In genomic region chr3:110744723-110745122, GRCh38 we compare ENCODE assay signal across 24 cellular contexts.
DNase-seq lines count a peak whose midpoint lies in the region; ATAC-seq, FAIRE-seq and TF ChIP-seq lines count a peak whose summit lies in the region.
"Had no signal": no experiment of that assay in that cellular context is flagged by ENCODE, and none has a peak within 500 bp of the region (broad histone marks: within the 10 kb centered on the region; RNA-seq: fewer than 3 reads in every experiment).

No MANE protein-coding gene starts in this region.

- H3K27ac ChIP-seq in small intestine (ENCODE audit: low read depth in 1 of 2, low read length in 1 of 2): no peak overlapping the region
- H3K27ac ChIP-seq in uterus: no peak overlapping the region
- no peak overlapping the region for H3K27ac ChIP-seq in tibial artery
- H3K27ac ChIP-seq: A549; BLaER1 treated with 17β-estradiol and CSF1 and Interleukin-3, amounts not matched to agents 10 nM and 100 nM had no signal

- H3K4me3 ChIP-seq in mucosa of descending colon (no peak overlapping the region), small intestine (ENCODE audit: low read depth in 1 of 2, low read length in 2 of 2) (no peak overlapping the region), uterus (no peak overlapping the region), tibial artery (no peak overlapping the region)
- H3K4me3 ChIP-seq: A549; BLaER1 treated with 17β-estradiol and CSF1 and Interleukin-3, amounts not matched to agents 10 nM and 100 nM; GM12878; GM23338 had no signal

- DNase-seq in NCI-H226 (peak; percentile 30), mucosa of descending colon (no peak), small intestine (peak; percentile 47), KBM-7 (no peak), uterus (no peak), tibial artery (no peak)
- DNase-seq: 8988T; ACHN; AML-193; BE2C; CD4-positive, alpha-beta T cell; CD8-positive, alpha-beta memory T cell; DMS 273 treated with DMSO at 0.1 percent for 48 hours; DMS79; EL; GDM1; H9 had no signal

- no peaks in the 10 kb centered on the region for H3K9me3 ChIP-seq in mucosa of descending colon
- no peaks in the 10 kb centered on the region for H3K9me3 ChIP-seq in small intestine (ENCODE audit: control insufficient read depth, low read depth)
- H3K9me3 ChIP-seq in uterus: no peaks in the 10 kb centered on the region
- H3K9me3 ChIP-seq in tibial artery: peaks cover 0 to 4% (median 4%) of the 10 kb centered on the region in 3 donors
- H3K9me3 ChIP-seq: A549, BE2C had no signal

- H3K4me1 ChIP-seq in mucosa of descending colon (ENCODE audit: low read depth): no peaks in the 10 kb centered on the region
- peaks cover 0 to 2% of the 10 kb centered on the region in 2 donors for H3K4me1 ChIP-seq in small intestine (ENCODE audit: control insufficient read depth in 2 of 2, insufficient read depth in 1 of 2, low read depth in 1 of 2, low read length in 1 of 2)
- H3K4me1 ChIP-seq in uterus: no peaks in the 10 kb centered on the region
- H3K4me1 ChIP-seq in tibial artery: no peaks in the 10 kb centered on the region
- H3K4me1 ChIP-seq: BE2C; BLaER1 treated with 17β-estradiol and CSF1 and Interleukin-3, amounts not matched to agents 10 nM and 100 nM had no signal

- no peak for TF ChIP-seq POLR2A in uterus (IDR thresholded peaks at IDR 0.05)

- FAIRE-seq in colon (lab: Jason Lieb, UNC): peak; percentile 75
- peak; percentile 36 for FAIRE-seq in small intestine (lab: Jason Lieb, UNC)
- FAIRE-seq: A549, D721Med, GM12878 had no signal

- peak; percentile 67 for ATAC-seq in mucosa of descending colon
- ATAC-seq: A549, GM12878, GM23338, HCT116 had no signal

- WGBS in small intestine, 3 donors: 16 to 61% (median 42%) methylated on average over 2 of the region's 2 CpGs

- H3K36me3 ChIP-seq in mucosa of descending colon (ENCODE audit: low read depth): no peaks in the 10 kb centered on the region
- no peaks in the 10 kb centered on the region for H3K36me3 ChIP-seq in small intestine (ENCODE audit: control insufficient read depth in 2 of 2, insufficient read depth in 2 of 2, low read length in 2 of 2)
- no peaks in the 10 kb centered on the region for H3K36me3 ChIP-seq in uterus
- no peaks in the 10 kb centered on the region for H3K36me3 ChIP-seq in tibial artery
- H3K36me3 ChIP-seq: BE2C; BLaER1 treated with 17β-estradiol and CSF1 and Interleukin-3, amounts not matched to agents 10 nM and 100 nM had no signal

- in situ Hi-C loops in KBM-7 (cut with MboI; ENCODE audit: low pct_unique_long_range_greater_than_20kb, low sequenced_read_pairs): no loop called here

- H3K27me3 ChIP-seq in small intestine (ENCODE audit: control insufficient read depth in 2 of 2, insufficient read depth in 2 of 2, low read length in 2 of 2) (no peaks in the 10 kb centered on the region), uterus (no peaks in the 10 kb centered on the region), tibial artery (no peaks in the 10 kb centered on the region)
- H3K27me3 ChIP-seq: BE2C had no signal

- intact Hi-C loops in mucosa of descending colon (cut with DNase I, micrococcal nuclease) (loop anchor here in 1 of 2 donors (10.0 kb wide), 1 partner anchor 60 kb away; no protein-coding TSS in a partner anchor), uterus (cut with DNase I; ENCODE audit: low total_unique reads) (no loop called here), tibial artery (cut with DNase I; ENCODE audit: low total_unique reads) (no loop called here)

- TF ChIP-seq CTCF in mucosa of descending colon (IDR thresholded peaks at IDR 0.05) (no peak), uterus (IDR thresholded peaks at IDR 0.05) (no peak), tibial artery (IDR thresholded peaks at IDR 0.05) (no peak)

Comparison
In these comparisons a context has a peak if more than half of its experiments do, and no peak if none do; other contexts are left out.
1. DNase-seq: peak in NCI-H226 (single experiment) and small intestine (single experiment); none in mucosa of descending colon (0 of 3), KBM-7 (single experiment), uterus (0 of 2) and tibial artery (0 of 2).